ENCODE assay signal across 8 cellular contexts in the genomic region with DNA sequence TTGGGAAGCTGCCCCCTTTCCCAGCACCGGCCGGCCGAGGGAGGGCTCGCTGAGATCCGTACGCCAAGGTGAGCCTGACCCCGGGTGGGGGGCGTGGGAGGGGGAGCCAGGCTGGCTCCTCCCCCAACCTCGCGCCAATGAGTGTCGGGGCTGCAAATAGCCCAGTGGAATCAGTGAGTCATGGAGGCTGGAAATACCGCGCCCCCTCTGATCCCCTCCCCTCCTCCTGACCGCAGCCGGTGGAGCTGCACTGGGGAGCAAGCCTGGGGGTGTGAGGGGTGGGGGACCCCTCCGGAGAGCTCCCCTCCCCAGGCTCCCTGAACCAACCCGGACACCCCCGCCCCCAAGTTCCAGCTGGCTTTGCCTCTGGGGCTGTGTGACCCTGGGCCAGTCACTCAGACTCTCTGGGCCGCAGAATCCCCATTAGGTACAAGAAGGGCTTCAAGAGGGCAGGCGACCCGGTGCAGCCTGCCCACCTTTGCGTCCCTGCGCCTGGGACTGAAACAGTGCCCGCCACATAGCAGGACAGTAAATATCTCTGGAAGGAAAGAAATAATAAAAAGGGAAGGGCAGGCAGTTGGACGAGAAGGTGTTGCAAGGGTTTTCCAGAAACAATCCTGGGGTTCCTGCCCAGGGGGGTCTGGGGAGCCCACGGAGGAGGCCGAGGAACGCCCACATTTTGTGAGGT. TPM values are rescaled to one million over a fixed set of nuclear protein-coding genes. Genes with fewer than 3 reads are reported as not detected.
DNase-seq lines count a peak whose midpoint lies in the region; ATAC-seq, FAIRE-seq and TF ChIP-seq lines count a peak whose summit lies in the region.

No MANE protein-coding gene starts in this region.

- FAIRE-seq in GM12892 (lab: Jason Lieb, UNC) = peak; percentile 53

- ATAC-seq in left cardiac atrium (peak; percentile 51 to 55), HG02642 (IDR thresholded peaks at IDR 0.05; ENCODE audit: poor library complexity, unreplicated experiment) (no peak), HG03521 (IDR thresholded peaks at IDR 0.05; ENCODE audit: unreplicated experiment) (no peak), HG03095 (IDR thresholded peaks at IDR 0.05; ENCODE audit: unreplicated experiment) (no peak)

- TF ChIP-seq POLR2A in GM12892 (IDR thresholded peaks at IDR 0.05; ENCODE audit: low read depth, low read length) (no peak), sigmoid colon (IDR thresholded peaks at IDR 0.05) (no peak)

- peak overlapping the region; percentile 24 to 50 (median 39) for H3K4me3 ChIP-seq in sigmoid colon

- no peaks in the 10 kb centered on the region for H3K36me3 ChIP-seq in sigmoid colon

- DNase-seq in GM12892 (ENCODE audit: insufficient read length) (no peak), NCI-H226 (peak; percentile 66), left cardiac atrium (peak; percentile 82), sigmoid colon (peak; percentile 93)
- DNase-seq in activated gamma-delta T cell treated with anti-CD3 and anti-CD28 coated beads, Interleukin-2, amount 50 U/mL, for 16 hours (ENCODE audit: low read depth) = peak; percentile 38

- H3K27me3 ChIP-seq in sigmoid colon = no peaks in the 10 kb centered on the region

- peak in 2 of 4 donors; percentile 77 to 96 for TF ChIP-seq EP300 in sigmoid colon (IDR thresholded peaks at IDR 0.05)

- peaks cover 0 to 65% (median 52%) of the 10 kb centered on the region in 4 donors for H3K4me1 ChIP-seq in sigmoid colon

- intact Hi-C loops in left cardiac atrium (cut with DNase I) = no loop called here
- intact Hi-C loops in sigmoid colon (cut with DNase I) = no loop called here

- peak overlapping the region; percentile 92 to 94 (median 94) for H3K27ac ChIP-seq in sigmoid colon

- WGBS in sigmoid colon, 2 donors = 11 to 23% methylated on average over 28 of the region's 28 CpGs

- no peak for TF ChIP-seq CTCF in sigmoid colon (IDR thresholded peaks at IDR 0.05)

- no peaks in the 10 kb centered on the region for H3K9me3 ChIP-seq in sigmoid colon

RNA-seq across cellular contexts. Expression of gene HSPB7, which starts 4.5 kb away (rescaled TPM):
- polyA plus RNA-seq in GM12892 (2012; ENCODE audit: missing spikeins) = 0.34 TPM
- total RNA-seq in left cardiac atrium (1,000 to 10,000 TPM; 1,770 to 2,192 TPM), sigmoid colon (100 to 1,000 TPM in 2 of 4 donors, 10 to 100 TPM in 2; 44.4 to 224 (median 86.3) TPM)
- 10 to 100 TPM in 1 of 3 donors, 1 to 10 TPM in 2; 6.7 to 22.7 (median 7.2) TPM for polyA plus RNA-seq in sigmoid colon

RNA-seq across cellular contexts. Expression of gene CLCNKA, which starts 8.5 kb away (rescaled TPM):
- polyA plus RNA-seq in GM12892 (2012; ENCODE audit: missing spikeins) = 0.34 TPM
- total RNA-seq in left cardiac atrium = under 1 TPM; 0.26 to 0.38 TPM
- total RNA-seq in sigmoid colon = 1 to 10 TPM in 1 of 4 donors, not detected in 3; 1.1 TPM
- under 1 TPM in 1 of 3 donors, not detected in 2; 0.13 TPM for polyA plus RNA-seq in sigmoid colon

RNA-seq across cellular contexts. Expression of gene SRARP, which starts 9.3 kb away (rescaled TPM):
- not detected for polyA plus RNA-seq in GM12892 (2012; ENCODE audit: missing spikeins)
- under 1 TPM; 0.15 to 0.52 TPM for total RNA-seq in left cardiac atrium
- not detected for total RNA-seq in sigmoid colon
- polyA plus RNA-seq in sigmoid colon = under 1 TPM in 1 of 3 donors, not detected in 2; under 0.01 TPM

RNA-seq across cellular contexts. Expression of gene CLCNKB, which starts 30.2 kb away (rescaled TPM):
- not detected for polyA plus RNA-seq in GM12892 (2012; ENCODE audit: missing spikeins)
- total RNA-seq in left cardiac atrium = 1 to 10 TPM; 2.2 to 2.5 TPM
- total RNA-seq in sigmoid colon = under 1 TPM in 3 of 4 donors, not detected in 1; 0.28 to 0.71 (median 0.33) TPM
- under 1 TPM in 1 of 3 donors, not detected in 2; 0.04 TPM for polyA plus RNA-seq in sigmoid colon

RNA-seq across cellular contexts. Expression of gene ZBTB17, which starts 37.5 kb away (rescaled TPM):
- polyA plus RNA-seq in GM12892 (2012; ENCODE audit: missing spikeins) = 12.6 TPM
- total RNA-seq in left cardiac atrium (10 to 100 TPM; 22.4 to 24.6 TPM), sigmoid colon (10 to 100 TPM; 22.1 to 38.5 (median 26.5) TPM)
- 10 to 100 TPM; 17.4 to 38.7 (median 18.3) TPM for polyA plus RNA-seq in sigmoid colon

Comparison
In these comparisons a context has a peak if more than half of its experiments do, and no peak if none do; other contexts are left out.
1. ATAC-seq: peak in left cardiac atrium (2 of 2); none in HG02642 (single experiment), HG03521 (single experiment) and HG03095 (single experiment).
2. RNA of gene HSPB7, which starts 4.5 kb away (total RNA-seq): 1,770 to 2,192 TPM in left cardiac atrium; 44.4 to 224 TPM in sigmoid colon; every median in the first group is over 4 times any median in the second.